ENCODE assay signal across 9 cellular contexts in the genomic region with DNA sequence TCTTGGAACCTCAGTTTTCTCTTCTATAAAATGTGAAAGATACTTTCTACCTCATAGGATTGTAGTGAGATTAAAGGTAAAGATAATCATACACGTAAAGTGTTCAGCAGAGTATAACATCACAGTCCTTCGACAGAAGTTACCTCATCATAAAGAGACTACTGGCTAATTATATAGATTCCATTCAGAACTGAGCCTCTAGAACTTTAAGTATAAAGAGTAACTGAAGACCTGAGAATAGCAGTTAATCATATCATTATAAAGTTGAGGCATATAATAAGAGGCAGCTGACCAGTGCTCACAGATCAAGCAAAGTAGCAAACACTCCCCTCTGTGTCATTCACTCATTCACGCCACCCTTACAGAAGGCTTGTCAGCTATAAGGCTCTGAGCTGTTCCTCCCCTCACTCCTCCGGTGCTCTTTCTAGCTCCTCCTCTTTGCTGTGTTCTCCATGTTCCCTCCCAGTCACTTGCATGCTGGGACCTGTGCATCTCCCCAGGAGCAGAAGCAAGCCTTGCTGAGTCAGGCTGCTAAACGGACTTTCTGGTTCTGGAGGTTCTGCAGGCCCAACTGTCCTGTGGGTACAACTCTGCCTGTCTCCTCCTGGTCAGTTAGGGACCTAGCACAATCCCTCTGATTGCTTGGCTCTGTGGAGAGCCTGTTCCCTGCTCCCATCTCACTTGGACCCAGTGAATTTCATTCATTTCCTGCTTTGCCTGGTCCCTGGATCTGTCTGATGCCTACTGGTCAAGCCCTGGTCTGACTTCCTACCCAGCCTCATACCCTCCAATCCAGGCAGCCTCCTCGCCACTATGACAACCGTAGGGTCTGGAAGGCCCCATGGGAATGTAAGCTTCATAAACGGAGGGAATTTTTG. TPM values are rescaled to one million over a fixed set of nuclear protein-coding genes. Genes with fewer than 3 reads are reported as not detected.
DNase-seq lines count a peak whose midpoint lies in the region; ATAC-seq and TF ChIP-seq lines count a peak whose summit lies in the region.
"Had no signal": no experiment of that assay in that cellular context is flagged by ENCODE, and none has a peak within 500 bp of the region (broad histone marks: within the 10 kb centered on the region; RNA-seq: fewer than 3 reads in every experiment).

No MANE protein-coding gene starts in this region.

- H3K9me3 ChIP-seq in left lung (no peaks in the 10 kb centered on the region), aorta (ENCODE audit: control insufficient read depth, low read length) (no peaks in the 10 kb centered on the region)
- H3K9me3 ChIP-seq: SJSA1 had no signal

- H3K4me1 ChIP-seq in left lung = peaks cover 0 to 12% of the 10 kb centered on the region in 2 donors
- no peaks in the 10 kb centered on the region for H3K4me1 ChIP-seq in aorta (ENCODE audit: control insufficient read depth in 1 of 2, insufficient read depth in 2 of 2, low read length in 2 of 2)
- H3K4me1 ChIP-seq: SJSA1 had no signal

- H3K9me3 Mint-ChIP-seq in T-helper 1 cell treated with Interleukin-12 subunit alpha and Interleukin-12 subunit beta and Interleukin-4 antibody, amounts not matched to agents 30 μg/mL and 1 μg/mL, for 36 hours = no peaks in the 10 kb centered on the region

- H3K4me3 ChIP-seq in left lung = no peak overlapping the region
- no peak overlapping the region for H3K4me3 ChIP-seq in aorta (ENCODE audit: low read length in 2 of 2)
- H3K4me3 ChIP-seq: SJSA1 had no signal

- no peak for DNase-seq in left lung
- no peak for DNase-seq in COR-L47 (lab: John Stamatoyannopoulos, UW)
- DNase-seq in AML-193 (lab: John Stamatoyannopoulos, UW) = no peak
- no peak for DNase-seq in aorta
- DNase-seq in posterior vena cava (ENCODE audit: low spot score) = no peak

- no peak for TF ChIP-seq CTCF in left lung (IDR thresholded peaks at IDR 0.05)

- peaks cover 33% of the 10 kb centered on the region for H3K4me1 Mint-ChIP-seq in T-helper 1 cell treated with Interleukin-12 subunit alpha and Interleukin-12 subunit beta and Interleukin-4 antibody, amounts not matched to agents 30 μg/mL and 1 μg/mL, for 36 hours (ENCODE audit: low read depth)

- ATAC-seq in GM18868 (IDR thresholded peaks at IDR 0.05; ENCODE audit: unreplicated experiment) (peak; percentile 67), HG02870 (IDR thresholded peaks at IDR 0.05; ENCODE audit: unreplicated experiment) (peak; percentile 42), left lung (peak; percentile 31), aorta (ENCODE audit: low FRiP score) (no peak)

- H3K27me3 Mint-ChIP-seq in T-helper 1 cell treated with Interleukin-12 subunit alpha and Interleukin-12 subunit beta and Interleukin-4 antibody, amounts not matched to agents 30 μg/mL and 1 μg/mL, for 36 hours (ENCODE audit: low read depth) = no peaks in the 10 kb centered on the region

- no peaks in the 10 kb centered on the region for H3K36me3 ChIP-seq in left lung
- H3K36me3 ChIP-seq in aorta (ENCODE audit: control insufficient read depth in 1 of 2, insufficient read depth in 2 of 2, low read length in 1 of 2) = no peaks in the 10 kb centered on the region
- H3K36me3 ChIP-seq: SJSA1 had no signal

- 58 to 61% methylated on average over 8 of the region's 8 CpGs for whole genome bisulfite sequencing in aorta, 2 donors

- H3K27ac Mint-ChIP-seq in T-helper 1 cell treated with Interleukin-12 subunit alpha and Interleukin-12 subunit beta and Interleukin-4 antibody, amounts not matched to agents 30 μg/mL and 1 μg/mL, for 36 hours = peak overlapping the region; percentile 96

- H3K27ac ChIP-seq in left lung (peak overlapping the region in 1 of 2 donors; percentile 15), aorta (ENCODE audit: low read depth in 1 of 2, low read length in 2 of 2) (no peak overlapping the region)
- H3K27ac ChIP-seq: SJSA1 had no signal

- peaks cover 4% of the 10 kb centered on the region for H3K36me3 Mint-ChIP-seq in T-helper 1 cell treated with Interleukin-12 subunit alpha and Interleukin-12 subunit beta and Interleukin-4 antibody, amounts not matched to agents 30 μg/mL and 1 μg/mL, for 36 hours (ENCODE audit: low read depth)

- H3K27me3 ChIP-seq in left lung = no peaks in the 10 kb centered on the region
- no peaks in the 10 kb centered on the region for H3K27me3 ChIP-seq in aorta (ENCODE audit: control insufficient read depth in 1 of 2, insufficient read depth in 2 of 2, low read length in 1 of 2)

- peak overlapping the region; percentile 77 for H3K4me3 Mint-ChIP-seq in T-helper 1 cell treated with Interleukin-12 subunit alpha and Interleukin-12 subunit beta and Interleukin-4 antibody, amounts not matched to agents 30 μg/mL and 1 μg/mL, for 36 hours

- intact Hi-C loops in left lung (cut with DNase I) = no loop called here
- intact Hi-C loops in aorta (cut with DNase I) = no loop called here
- intact Hi-C loops in posterior vena cava (cut with DNase I) = no loop called here

RNA-seq across cellular contexts. Expression of a gene that starts 28.3 kb away (rescaled TPM):
- total RNA-seq in left lung = 1 to 10 TPM in 1 of 2 donors, under 1 TPM in 1; 0.82 to 2.5 TPM
- 1 to 10 TPM in 1 of 2 donors, under 1 TPM in 1; 0.71 to 1.2 TPM for total RNA-seq in aorta
- polyA plus RNA-seq in aorta = 1 to 10 TPM in 1 of 2 donors, under 1 TPM in 1; 0.10 to 2.0 TPM
- under 1 TPM; 0.32 to 0.52 TPM for total RNA-seq in posterior vena cava
- total RNA-seq: SJSA1 had no signal

RNA-seq across cellular contexts. Expression of a gene that starts 28.6 kb away (rescaled TPM):
- 10 to 100 TPM; 16.9 to 33.8 TPM for total RNA-seq in left lung
- total RNA-seq in aorta = 1 to 10 TPM; 2.5 to 2.9 TPM
- 1 to 10 TPM in 1 of 2 donors, not detected in 1; 8.9 TPM for polyA plus RNA-seq in aorta
- under 1 TPM; 0.69 to 0.81 TPM for total RNA-seq in posterior vena cava
- total RNA-seq: SJSA1 had no signal

RNA-seq across cellular contexts. Expression of a gene that starts 56.0 kb away (rescaled TPM):
- total RNA-seq in left lung = 10 to 100 TPM in 1 of 2 donors, 1 to 10 TPM in 1; 9.9 to 35.5 TPM
- total RNA-seq in aorta = 1 to 10 TPM; 3.6 to 6.8 TPM
- 10 to 100 TPM in 1 of 2 donors, 1 to 10 TPM in 1; 1.7 to 11.3 TPM for polyA plus RNA-seq in aorta
- 1 to 10 TPM; 3.3 to 5.6 TPM for total RNA-seq in posterior vena cava
- total RNA-seq: SJSA1 had no signal

Comparison
In these comparisons a context has a peak if more than half of its experiments do, and no peak if none do; other contexts are left out.
1. RNA of a gene that starts 28.6 kb away (total RNA-seq): 16.9 to 33.8 TPM in left lung; 2.5 to 2.9 TPM in aorta and 0.69 to 0.81 TPM in posterior vena cava; every median in the first group is over 4 times any median in the second.